In genomic region chr10:62732841-62733653, GRCh38 we compare ENCODE assay signal across 8 cellular contexts.
DNase-seq lines count a peak whose midpoint lies in the region; ATAC-seq and TF ChIP-seq lines count a peak whose summit lies in the region.

No MANE protein-coding gene starts in this region.

- H4K20me1 ChIP-seq in DND-41 (ENCODE audit: insufficient read depth, low read length) = no peaks in the 10 kb centered on the region

- peaks cover 2 to 33% (median 4%) of the 10 kb centered on the region in 5 donors for H3K27me3 Mint-ChIP-seq in naive thymus-derived CD8-positive, alpha-beta T cell
- H3K27me3 Mint-ChIP-seq in osteocyte (ENCODE audit: unreplicated experiment) = peaks cover 31% of the 10 kb centered on the region

- no peaks in the 10 kb centered on the region for H3K4me1 ChIP-seq in DND-41 (ENCODE audit: insufficient read depth, low read length)

- no peaks in the 10 kb centered on the region for H3K36me3 ChIP-seq in DND-41 (ENCODE audit: insufficient read depth, low read length)

- no peak for DNase-seq in DND-41
- DNase-seq in Jurkat, Clone E6-1 (ENCODE audit: low read depth, low spot score) = peak; percentile 85
- DNase-seq in activated T-cell treated with anti-CD3 and anti-CD28 coated beads for 24 hours (ENCODE audit: low read depth) = peak; percentile 51
- peak; percentile 21 to 87 (median 62) for DNase-seq in naive thymus-derived CD8-positive, alpha-beta T cell
- DNase-seq in NCI-H1092 treated with DMSO at 0.1 percent for 48 hours (lab: John Stamatoyannopoulos, UW) = no peak
- DNase-seq in osteocyte (ENCODE audit: extremely low spot score, unreplicated experiment) = no peak
- no peak for DNase-seq in HuH-7.5 (ENCODE audit: low spot score)

- H3K27ac ChIP-seq in DND-41 (ENCODE audit: low read length) = no peak overlapping the region

- peaks cover 0 to 12% (median 6%) of the 10 kb centered on the region in 4 donors for H3K4me1 Mint-ChIP-seq in naive thymus-derived CD8-positive, alpha-beta T cell
- H3K4me1 Mint-ChIP-seq in osteocyte (ENCODE audit: unreplicated experiment) = no peaks in the 10 kb centered on the region

- no peaks in the 10 kb centered on the region for H3K79me2 ChIP-seq in DND-41 (ENCODE audit: insufficient read depth, low read length)

- H3K9me3 ChIP-seq in DND-41 (ENCODE audit: insufficient read depth, low read length, severe bottlenecking) = no peaks in the 10 kb centered on the region

- no peak for TF ChIP-seq CTCF in DND-41 (IDR thresholded peaks at IDR 0.05; ENCODE audit: borderline replicate concordance, extremely low read depth, low read length, poor library complexity, severe bottlenecking)
- no peak for TF ChIP-seq CTCF in osteocyte (IDR thresholded peaks at IDR 0.05)

- H3K9me3 Mint-ChIP-seq in naive thymus-derived CD8-positive, alpha-beta T cell = peaks cover 0 to under 1% (median 0%) of the 10 kb centered on the region in 9 donors
- no peaks in the 10 kb centered on the region for H3K9me3 Mint-ChIP-seq in osteocyte (ENCODE audit: unreplicated experiment)

- no peak overlapping the region for H3K4me2 ChIP-seq in DND-41 (ENCODE audit: insufficient read depth, low read length)

- H3K27ac Mint-ChIP-seq in naive thymus-derived CD8-positive, alpha-beta T cell = peak overlapping the region in 3 of 10 donors; percentile 80 to 93 (median 81)
- no peak overlapping the region for H3K27ac Mint-ChIP-seq in osteocyte (ENCODE audit: unreplicated experiment)

- H3K4me3 Mint-ChIP-seq in naive thymus-derived CD8-positive, alpha-beta T cell = peak overlapping the region in 6 of 10 donors; percentile 16 to 74 (median 52)
- H3K4me3 Mint-ChIP-seq in osteocyte (ENCODE audit: unreplicated experiment) = no peak overlapping the region

- H3K36me3 Mint-ChIP-seq in naive thymus-derived CD8-positive, alpha-beta T cell = no peaks in the 10 kb centered on the region
- H3K36me3 Mint-ChIP-seq in osteocyte (ENCODE audit: unreplicated experiment) = no peaks in the 10 kb centered on the region

- no peaks in the 10 kb centered on the region for H3K27me3 ChIP-seq in DND-41 (ENCODE audit: insufficient read depth, low read length, poor library complexity)

- ATAC-seq in DND-41 (ENCODE audit: insufficient read depth, low read depth) = peak; percentile 83
- peak; percentile 87 for ATAC-seq in GM21576 (IDR thresholded peaks at IDR 0.05; ENCODE audit: unreplicated experiment)
- peak; percentile 90 to 92 for ATAC-seq in naive thymus-derived CD8-positive, alpha-beta T cell

- no peak overlapping the region for H3K9ac ChIP-seq in DND-41 (ENCODE audit: low read depth, low read length)

- no peak overlapping the region for H2AFZ ChIP-seq in DND-41 (ENCODE audit: low read depth, low read length)

- POLR2A ChIA-PET in naive thymus-derived CD8-positive, alpha-beta T cell (lab: Charles Lee) = interaction anchor here (1.0 to 2.9 kb wide), 8 partner anchors 9 to 96 kb away, joined by 3 to 19 read pairs (median 8); partner anchors contain the start of genes ADO and EGR2

- H3K4me3 ChIP-seq in DND-41 (ENCODE audit: low read depth in 1 of 2, low read length in 2 of 2) = no peak overlapping the region
- H3K4me3 ChIP-seq in Jurkat, Clone E6-1 (ENCODE audit: low read length) = no peak overlapping the region

Comparison
In these comparisons a context has a peak if more than half of its experiments do, and no peak if none do; other contexts are left out.
1. DNase-seq: peak in Jurkat, Clone E6-1 (single experiment), activated T-cell treated with anti-CD3 and anti-CD28 coated beads for 24 hours (single experiment) and naive thymus-derived CD8-positive, alpha-beta T cell (10 of 10); none in DND-41 (single experiment), NCI-H1092 treated with DMSO at 0.1 percent for 48 hours (single experiment), osteocyte (single experiment) and HuH-7.5 (single experiment).
2. Peak in every context shown above with its lines, with median percentiles within 50 percentile points of each other: ATAC-seq.